10 cellular contexts compared by ENCODE assay signal in genomic region chr18:61333746-61334490, GRCh38. TPM values are rescaled to one million over a fixed set of nuclear protein-coding genes. Genes with fewer than 3 reads are reported as not detected.
A peak's percentile ranks its signal among the peaks of the same experiment; 100 is the strongest.
DNase-seq lines count a peak whose midpoint lies in the region; ATAC-seq and TF ChIP-seq lines count a peak whose summit lies in the region.
"Had no signal": no experiment of that assay in that cellular context is flagged by ENCODE, and none has a peak within 500 bp of the region (broad histone marks: within the 10 kb centered on the region; RNA-seq: fewer than 3 reads in every experiment).

No MANE protein-coding gene starts in this region.

- no peak overlapping the region for H3K27ac Mint-ChIP-seq in chondrocyte (ENCODE audit: unreplicated experiment)

- H3K36me3 ChIP-seq in SJCRH30, result no peaks in the 10 kb centered on the region

- H3K4me1 Mint-ChIP-seq in chondrocyte (ENCODE audit: low read depth), result peaks cover 26% of the 10 kb centered on the region

- H3K4me3 ChIP-seq in SJCRH30, result no peak overlapping the region

- no peaks in the 10 kb centered on the region for H3K9me3 Mint-ChIP-seq in chondrocyte (ENCODE audit: low read depth)

- no peaks in the 10 kb centered on the region for H3K27me3 ChIP-seq in SJCRH30

- ATAC-seq in GM21447 (IDR thresholded peaks at IDR 0.05; ENCODE audit: unreplicated experiment) (no peak), HG03442 (IDR thresholded peaks at IDR 0.05; ENCODE audit: unreplicated experiment) (no peak)

- peak; percentile 13 for TF ChIP-seq CTCF in chondrocyte (IDR thresholded peaks at IDR 0.05)

- DNase-seq in NCI-H128 (lab: John Stamatoyannopoulos, UW; ENCODE audit: unreplicated experiment) (peak; percentile 11), chondrocyte (ENCODE audit: low spot score) (no peak), islet precursor cell (peak; percentile 64), substantia nigra (lab: John Stamatoyannopoulos, UW) (peak in 42 of 49 donors; percentile 15 to 86 (median 65)), SJCRH30 (no peak), NCI-H2029 treated with DMSO at 0.1 percent for 48 hours (lab: John Stamatoyannopoulos, UW) (no peak)

- H3K27ac ChIP-seq in substantia nigra (ENCODE audit: low read depth, low read length, poor library complexity, severe bottlenecking), result peak overlapping the region; percentile 98
- H3K27ac ChIP-seq in SJCRH30, result no peak overlapping the region
- H3K27ac ChIP-seq: KMS-11 had no signal

- no peaks in the 10 kb centered on the region for H3K36me3 Mint-ChIP-seq in chondrocyte (ENCODE audit: low read depth)

- no peaks in the 10 kb centered on the region for H3K9me3 ChIP-seq in SJCRH30 (replicated peaks)

- no peaks in the 10 kb centered on the region for H3K4me1 ChIP-seq in SJCRH30

- peak overlapping the region; percentile 67 for H3K4me3 Mint-ChIP-seq in chondrocyte (ENCODE audit: unreplicated experiment)

- peaks cover 49% of the 10 kb centered on the region for H3K27me3 Mint-ChIP-seq in chondrocyte (ENCODE audit: low read depth)

RNA-seq across cellular contexts. Expression of gene CDH20, which starts 0.7 kb away (rescaled TPM):
- total RNA-seq in chondrocyte, result not detected in 3 replicates
- total RNA-seq in SJCRH30 (2014; rRNA removed; shearing (Covaris generic)), result not detected in 2 replicates
- total RNA-seq: dermis microvascular lymphatic vessel endothelial cell had no signal

Comparison
In these comparisons a context has a peak if more than half of its experiments do, and no peak if none do; other contexts are left out.
1. DNase-seq: peak in NCI-H128 (single experiment), islet precursor cell (single experiment) and substantia nigra (42 of 49); none in chondrocyte (single experiment), SJCRH30 (0 of 2) and NCI-H2029 treated with DMSO at 0.1 percent for 48 hours (single experiment).